In genomic region chrX:41276661-41277506, GRCh38 we compare ENCODE assay signal across 8 cellular contexts. TPM values are rescaled to one million over a fixed set of nuclear protein-coding genes. Genes with fewer than 3 reads are reported as not detected.
DNase-seq lines count a peak whose midpoint lies in the region; ATAC-seq and TF ChIP-seq lines count a peak whose summit lies in the region.

No MANE protein-coding gene starts in this region.

- peak in 1 of 3 donors; percentile 32 for DNase-seq in CD4-positive, CD25-positive, alpha-beta regulatory T cell
- no peak for DNase-seq in AG08396 (ENCODE audit: low spot score)
- no peak for DNase-seq in stimulated activated CD8-positive, alpha-beta memory T cell treated with anti-CD3 and anti-CD28 coated beads, Interleukin-4, amount 100 ng/mL, for 48 hours
- DNase-seq in SKM-1 treated with dmso at 0.1 percent for 144 hours (lab: John Stamatoyannopoulos, UW; ENCODE audit: unreplicated experiment): no peak
- DNase-seq in islet precursor cell: no peak

- H3K4me1 ChIP-seq in CD4-positive, CD25-positive, alpha-beta regulatory T cell (ENCODE audit: control insufficient read depth, insufficient read depth, low read length, poor library complexity, severe bottlenecking): peaks cover 17% of the 10 kb centered on the region
- H3K4me1 ChIP-seq in mucosa of stomach (ENCODE audit: control insufficient read depth, insufficient read depth, low read length): no peaks in the 10 kb centered on the region

- peak overlapping the region in 2 of 3 donors; percentile 51 to 76 for H3K27ac Mint-ChIP-seq in CD4-positive, CD25-positive, alpha-beta regulatory T cell
- H3K27ac Mint-ChIP-seq in brain: peak overlapping the region in 4 of 5 experiments; percentile 38 to 81 (median 74)

- H3K9ac ChIP-seq in mucosa of stomach (ENCODE audit: low read length): peak overlapping the region; percentile 53

- no peak for ATAC-seq in CD4-positive, CD25-positive, alpha-beta regulatory T cell (ENCODE audit: low read depth in 2 of 2)

- no peak for TF ChIP-seq CTCF in brain (conservative IDR thresholded peaks at IDR 0.05)

- peaks cover 0 to 14% (median 0%) of the 10 kb centered on the region in 4 donors for H3K4me1 Mint-ChIP-seq in CD4-positive, CD25-positive, alpha-beta regulatory T cell
- H3K4me1 Mint-ChIP-seq in brain: peaks cover 17% of the 10 kb centered on the region

- H3K27ac ChIP-seq in CD4-positive, CD25-positive, alpha-beta regulatory T cell (ENCODE audit: insufficient read depth, low read length, poor library complexity, severe bottlenecking): no peak overlapping the region
- H3K27ac ChIP-seq in KOPT-K1 (ENCODE audit: low read depth, low read length, poor library complexity, severe bottlenecking): peak overlapping the region; percentile 63

- peak overlapping the region; percentile 69 to 89 (median 82) for H3K4me3 Mint-ChIP-seq in CD4-positive, CD25-positive, alpha-beta regulatory T cell
- H3K4me3 Mint-ChIP-seq in brain: peak overlapping the region; percentile 62 to 81 (median 77)

- H3K9me3 ChIP-seq in CD4-positive, CD25-positive, alpha-beta regulatory T cell (ENCODE audit: control insufficient read depth in 2 of 2, low read length in 2 of 2): no peaks in the 10 kb centered on the region
- no peaks in the 10 kb centered on the region for H3K9me3 ChIP-seq in KOPT-K1 (ENCODE audit: insufficient read depth, low read length, poor library complexity, severe bottlenecking)
- no peaks in the 10 kb centered on the region for H3K9me3 ChIP-seq in mucosa of stomach (ENCODE audit: control insufficient read depth, low read length)

- no peaks in the 10 kb centered on the region for H3K36me3 Mint-ChIP-seq in CD4-positive, CD25-positive, alpha-beta regulatory T cell
- no peaks in the 10 kb centered on the region for H3K36me3 Mint-ChIP-seq in brain

- H3K9me3 Mint-ChIP-seq in CD4-positive, CD25-positive, alpha-beta regulatory T cell: no peaks in the 10 kb centered on the region
- peaks cover 0 to 2% (median 0%) of the 10 kb centered on the region in 5 experiments for H3K9me3 Mint-ChIP-seq in brain

- peak overlapping the region; percentile 62 for H3K4me3 ChIP-seq in CD4-positive, CD25-positive, alpha-beta regulatory T cell (ENCODE audit: low read depth, low read length)
- H3K4me3 ChIP-seq in mucosa of stomach (ENCODE audit: low read length): no peak overlapping the region

- no peaks in the 10 kb centered on the region for H3K27me3 ChIP-seq in CD4-positive, CD25-positive, alpha-beta regulatory T cell (ENCODE audit: control insufficient read depth, insufficient read depth, low read length)
- no peaks in the 10 kb centered on the region for H3K27me3 ChIP-seq in mucosa of stomach (ENCODE audit: control insufficient read depth, insufficient read depth, low read length)

- no peaks in the 10 kb centered on the region for H3K27me3 Mint-ChIP-seq in CD4-positive, CD25-positive, alpha-beta regulatory T cell
- H3K27me3 Mint-ChIP-seq in brain: no peaks in the 10 kb centered on the region

- H3K36me3 ChIP-seq in CD4-positive, CD25-positive, alpha-beta regulatory T cell (ENCODE audit: control insufficient read depth, insufficient read depth, low read length): no peaks in the 10 kb centered on the region
- H3K36me3 ChIP-seq in KOPT-K1 (ENCODE audit: insufficient read depth, low read length): no peaks in the 10 kb centered on the region
- no peaks in the 10 kb centered on the region for H3K36me3 ChIP-seq in mucosa of stomach (ENCODE audit: control insufficient read depth, insufficient read depth, low read length)

RNA-seq across cellular contexts. Expression of gene DDX3X, which starts 57.1 kb away (rescaled TPM):
- total RNA-seq in CD4-positive, CD25-positive, alpha-beta regulatory T cell: 1,169 TPM
- 100 to 1,000 TPM; 133 to 210 (median 177) TPM for polyA plus RNA-seq in CD4-positive, CD25-positive, alpha-beta regulatory T cell
- polyA plus RNA-seq in brain (ENCODE audit: insufficient read depth, low read depth, low replicate concordance): 76.9 TPM
